Comparison of ENCODE assay signal across 37 cellular contexts in genomic region chr4:38095691-38096090, GRCh38.
"Had no signal": no experiment of that assay in that cellular context is flagged by ENCODE, and none has a peak within 500 bp of the region (broad histone marks: within the 10 kb centered on the region; RNA-seq: fewer than 3 reads in every experiment).

No MANE protein-coding gene starts in this region.

- H3K36me3 ChIP-seq: breast epithelium had no signal

- H3K27me3 ChIP-seq: ascending aorta, body of pancreas, brain microvascular endothelial cell, breast epithelium had no signal

- H3K4me3 ChIP-seq: ascending aorta, body of pancreas, breast epithelium had no signal

- H3K9me3 ChIP-seq: ascending aorta, body of pancreas, breast epithelium had no signal

- H3K4me1 Mint-ChIP-seq: activated B cell treated with CpG ODN at 0.5 μM for 24 hours had no signal

- H3K27ac ChIP-seq: ascending aorta, body of pancreas, brain microvascular endothelial cell, breast epithelium, VCaP had no signal

- H3K4me1 ChIP-seq: breast epithelium had no signal

- DNase-seq: activated B cell treated with CpG ODN at 0.5 μM for 24 hours; activated CD4-positive, alpha-beta memory T cell treated with anti-CD3 and anti-CD28 coated beads for 36 hours; activated CD4-positive, alpha-beta T cell treated with anti-CD3 and anti-CD28 coated beads for 4 hours; activated CD4-positive, alpha-beta T cell treated with anti-CD3 and anti-CD28 coated beads, Interleukin-2, amount 10 ng/mL, durations not matched to agents 24 days and 14 days; activated CD4-positive, alpha-beta T cell treated with anti-CD3 and anti-CD28 coated beads, Interleukin-2, amount 50 U/mL, for 1 hour; activated CD4-positive, alpha-beta T cell treated with anti-CD3 and anti-CD28 coated beads, Interleukin-2, amount 50 U/mL, for 4 hours; activated CD4-positive, CD25-positive, alpha-beta regulatory T cell treated with anti-CD3 and anti-CD28 coated beads, Interleukin-2, amount 50 U/mL, for 72 hours; activated CD8-positive, alpha-beta memory T cell treated with anti-CD3 and anti-CD28 coated beads for 24 hours; activated CD8-positive, alpha-beta memory T cell treated with anti-CD3 and anti-CD28 coated beads, Interleukin-2, amount 10 ng/mL, durations not matched to agents 7 days and 5 days; activated CD8-positive, alpha-beta memory T cell treated with anti-CD3 and anti-CD28 coated beads, Interleukin-2, amount 50 U/mL, for 48 hours; activated CD8-positive, alpha-beta T cell treated with anti-CD3 and anti-CD28 coated beads for 36 hours; activated effector memory CD4-positive, alpha-beta T cell treated with anti-CD3 and anti-CD28 coated beads, Interleukin-2, amount 50 U/mL, for 16 hours; activated gamma-delta T cell treated with Interleukin-2 at 50 U/mL for 16 hours; activated naive CD4-positive, alpha-beta T cell; activated naive CD4-positive, alpha-beta T cell treated with anti-CD3 and anti-CD28 coated beads for 36 hours; activated naive CD8-positive, alpha-beta T cell treated with anti-CD3 and anti-CD28 coated beads, Interleukin-2, amount 10 ng/mL, durations not matched to agents 7 days and 5 days; activated naive CD8-positive, alpha-beta T cell treated with anti-CD3 and anti-CD28 coated beads, Interleukin-2, amount 50 U/mL, for 24 hours; activated T-cell treated with anti-CD3 and anti-CD28 coated beads, Interleukin-2, amount 50 U/mL, for 24 hours; activated T-cell treated with anti-CD3 and anti-CD28 coated beads, Interleukin-2, amount 50 U/mL, for 48 hours; amygdala; anterior cingulate cortex; body of pancreas; brain microvascular endothelial cell; central memory CD4-positive, alpha-beta T cell; SW 1271; T-helper 1 cell; T-helper 2 cell; T-helper 9 cell had no signal

- ATAC-seq: activated CD8-positive, alpha-beta memory T cell treated with anti-CD3 and anti-CD28 coated beads, Interleukin-2, amount 10 ng/mL, durations not matched to agents 7 days and 5 days; activated CD8-positive, alpha-beta T cell treated with anti-CD3 and anti-CD28 coated beads for 36 hours; activated naive CD8-positive, alpha-beta T cell treated with anti-CD3 and anti-CD28 coated beads, Interleukin-2, amount 50 U/mL, for 24 hours; body of pancreas had no signal

- FAIRE-seq: TTC549 had no signal

- H3K9me3 Mint-ChIP-seq: activated B cell treated with CpG ODN at 0.5 μM for 24 hours; activated CD4-positive, alpha-beta memory T cell treated with anti-CD3 and anti-CD28 coated beads for 36 hours; activated CD4-positive, alpha-beta T cell treated with anti-CD3 and anti-CD28 coated beads, Interleukin-2, amount 10 ng/mL, durations not matched to agents 24 days and 14 days; activated CD8-positive, alpha-beta T cell treated with anti-CD3 and anti-CD28 coated beads for 36 hours; activated naive CD4-positive, alpha-beta T cell treated with anti-CD3 and anti-CD28 coated beads for 36 hours; activated naive CD4-positive, alpha-beta T cell treated with anti-CD3 and anti-CD28 coated beads, Interleukin-2, amount 50 U/mL, for 24 hours; activated naive CD8-positive, alpha-beta T cell treated with anti-CD3 and anti-CD28 coated beads, Interleukin-2, amount 10 ng/mL, durations not matched to agents 7 days and 5 days; activated naive CD8-positive, alpha-beta T cell treated with anti-CD3 and anti-CD28 coated beads, Interleukin-2, amount 50 U/mL, for 24 hours; activated T-cell treated with anti-CD3 and anti-CD28 coated beads, Interleukin-2, amount 50 U/mL, for 24 hours; activated T-helper 2 cell treated with anti-CD3 and anti-CD28 coated beads, Interferon-gamma antibody, Interleukin-2, Interleukin-4, amounts not matched to agents 10 μg/mL and 5 μg/mL and 100 μg/mL, durations not matched to agents 14 hours and 24 hours and 36 hours; T-helper 1 cell treated with Interleukin-12 subunit alpha and Interleukin-12 subunit beta and Interleukin-4 antibody, amounts not matched to agents 30 μg/mL and 1 μg/mL, for 36 hours; T-helper 2 cell treated with Interferon-gamma antibody and Interleukin-4, amounts not matched to agents 5 μg/mL and 100 μg/mL, for 36 hours had no signal

- H3K27me3 Mint-ChIP-seq: activated B cell treated with CpG ODN at 0.5 μM for 24 hours; activated CD4-positive, alpha-beta memory T cell treated with anti-CD3 and anti-CD28 coated beads for 36 hours; activated CD4-positive, alpha-beta T cell treated with anti-CD3 and anti-CD28 coated beads, Interleukin-2, amount 10 ng/mL, durations not matched to agents 24 days and 14 days; activated CD8-positive, alpha-beta memory T cell treated with anti-CD3 and anti-CD28 coated beads, Interleukin-2, amount 10 ng/mL, durations not matched to agents 7 days and 5 days; activated CD8-positive, alpha-beta T cell treated with anti-CD3 and anti-CD28 coated beads for 36 hours; activated naive CD4-positive, alpha-beta T cell treated with anti-CD3 and anti-CD28 coated beads, Interleukin-2, amount 50 U/mL, for 24 hours; activated naive CD8-positive, alpha-beta T cell; activated naive CD8-positive, alpha-beta T cell treated with anti-CD3 and anti-CD28 coated beads, Interleukin-2, amount 10 ng/mL, durations not matched to agents 7 days and 5 days; activated naive CD8-positive, alpha-beta T cell treated with anti-CD3 and anti-CD28 coated beads, Interleukin-2, amount 50 U/mL, for 24 hours; activated T-cell treated with anti-CD3 and anti-CD28 coated beads, Interleukin-2, amount 50 U/mL, for 24 hours had no signal

- H3K27ac Mint-ChIP-seq: activated B cell treated with CpG ODN at 0.5 μM for 24 hours; activated CD4-positive, alpha-beta memory T cell treated with anti-CD3 and anti-CD28 coated beads for 36 hours; activated CD4-positive, alpha-beta T cell treated with anti-CD3 and anti-CD28 coated beads, Interleukin-2, amount 10 ng/mL, durations not matched to agents 24 days and 14 days; activated CD8-positive, alpha-beta memory T cell treated with anti-CD3 and anti-CD28 coated beads, Interleukin-2, amount 10 ng/mL, durations not matched to agents 7 days and 5 days; activated CD8-positive, alpha-beta T cell treated with anti-CD3 and anti-CD28 coated beads for 36 hours; activated naive CD4-positive, alpha-beta T cell treated with anti-CD3 and anti-CD28 coated beads for 36 hours; activated naive CD4-positive, alpha-beta T cell treated with anti-CD3 and anti-CD28 coated beads, Interleukin-2, amount 50 U/mL, for 24 hours; activated naive CD8-positive, alpha-beta T cell; activated naive CD8-positive, alpha-beta T cell treated with anti-CD3 and anti-CD28 coated beads, Interleukin-2, amount 10 ng/mL, durations not matched to agents 7 days and 5 days; activated naive CD8-positive, alpha-beta T cell treated with anti-CD3 and anti-CD28 coated beads, Interleukin-2, amount 50 U/mL, for 24 hours; activated T-cell treated with anti-CD3 and anti-CD28 coated beads, Interleukin-2, amount 50 U/mL, for 24 hours; activated T-helper 2 cell treated with anti-CD3 and anti-CD28 coated beads, Interferon-gamma antibody, Interleukin-2, Interleukin-4, amounts not matched to agents 10 μg/mL and 5 μg/mL and 100 μg/mL, durations not matched to agents 14 hours and 24 hours and 36 hours; T-helper 1 cell treated with Interleukin-12 subunit alpha and Interleukin-12 subunit beta and Interleukin-4 antibody, amounts not matched to agents 30 μg/mL and 1 μg/mL, for 36 hours; T-helper 2 cell treated with Interferon-gamma antibody and Interleukin-4, amounts not matched to agents 5 μg/mL and 100 μg/mL, for 36 hours had no signal

- H3K4me3 Mint-ChIP-seq: activated B cell treated with CpG ODN at 0.5 μM for 24 hours; activated CD4-positive, alpha-beta memory T cell treated with anti-CD3 and anti-CD28 coated beads for 36 hours; activated CD4-positive, alpha-beta T cell treated with anti-CD3 and anti-CD28 coated beads, Interleukin-2, amount 10 ng/mL, durations not matched to agents 24 days and 14 days; activated CD8-positive, alpha-beta memory T cell treated with anti-CD3 and anti-CD28 coated beads, Interleukin-2, amount 10 ng/mL, durations not matched to agents 7 days and 5 days; activated CD8-positive, alpha-beta T cell treated with anti-CD3 and anti-CD28 coated beads for 36 hours; activated naive CD4-positive, alpha-beta T cell treated with anti-CD3 and anti-CD28 coated beads for 36 hours; activated naive CD4-positive, alpha-beta T cell treated with anti-CD3 and anti-CD28 coated beads, Interleukin-2, amount 50 U/mL, for 24 hours; activated naive CD8-positive, alpha-beta T cell; activated naive CD8-positive, alpha-beta T cell treated with anti-CD3 and anti-CD28 coated beads, Interleukin-2, amount 10 ng/mL, durations not matched to agents 7 days and 5 days; activated naive CD8-positive, alpha-beta T cell treated with anti-CD3 and anti-CD28 coated beads, Interleukin-2, amount 50 U/mL, for 24 hours; activated T-cell treated with anti-CD3 and anti-CD28 coated beads, Interleukin-2, amount 50 U/mL, for 24 hours; T-helper 1 cell treated with Interleukin-12 subunit alpha and Interleukin-12 subunit beta and Interleukin-4 antibody, amounts not matched to agents 30 μg/mL and 1 μg/mL, for 36 hours; T-helper 2 cell treated with Interferon-gamma antibody and Interleukin-4, amounts not matched to agents 5 μg/mL and 100 μg/mL, for 36 hours had no signal
